In genomic region chr22:17971711-17972110, GRCh38 we compare ENCODE assay signal across 24 cellular contexts. TPM values are rescaled to one million over a fixed set of nuclear protein-coding genes. Genes with fewer than 3 reads are reported as not detected.
DNase-seq lines count a peak whose midpoint lies in the region; ATAC-seq and TF ChIP-seq lines count a peak whose summit lies in the region.
"Had no signal": no experiment of that assay in that cellular context is flagged by ENCODE, and none has a peak within 500 bp of the region (broad histone marks: within the 10 kb centered on the region; RNA-seq: fewer than 3 reads in every experiment).

No MANE protein-coding gene starts in this region.

- no peak overlapping the region for H3K4me3 Mint-ChIP-seq in activated T-cell treated with anti-CD3 and anti-CD28 coated beads, Interleukin-2, amount 50 U/mL, for 4 hours
- no peak overlapping the region for H3K4me3 Mint-ChIP-seq in activated T-cell treated with anti-CD3 and anti-CD28 coated beads, Interleukin-2, amount 50 U/mL, for 24 hours
- H3K4me3 Mint-ChIP-seq: activated naive CD4-positive, alpha-beta T cell treated with anti-CD3 and anti-CD28 coated beads, Interleukin-2, amount 10 ng/mL, durations not matched to agents 7 days and 5 days had no signal

- no peak overlapping the region for H3K4me3 ChIP-seq in SK-N-SH (ENCODE audit: low read depth in 2 of 2, low read length in 1 of 2)
- no peak overlapping the region for H3K4me3 ChIP-seq in body of pancreas
- no peak overlapping the region for H3K4me3 ChIP-seq in mesenchymal stem cell (ENCODE audit: insufficient read depth in 1 of 2, low read depth in 1 of 2, low read length in 2 of 2)
- no peak overlapping the region for H3K4me3 ChIP-seq in subcutaneous abdominal adipose tissue (ENCODE audit: low read depth in 1 of 5, low read length in 5 of 5)
- H3K4me3 ChIP-seq: dorsolateral prefrontal cortex, HAP-1, K562, skin epidermis, suprapubic skin had no signal

- no peaks in the 10 kb centered on the region for H3K79me1 ChIP-seq in mesenchymal stem cell (replicated peaks; ENCODE audit: low read length, poor library complexity, severe bottlenecking)

- no peak for TF ChIP-seq EP300 in SK-N-SH (IDR thresholded peaks at IDR 0.05; ENCODE audit: borderline replicate concordance in 1 of 2, low read depth in 1 of 2, low read length in 1 of 2)

- no peaks in the 10 kb centered on the region for H3K36me3 ChIP-seq in SK-N-SH (replicated peaks in 1 of 2; ENCODE audit: control insufficient read depth in 1 of 2, insufficient read depth in 2 of 2, low read length in 1 of 2)
- no peaks in the 10 kb centered on the region for H3K36me3 ChIP-seq in body of pancreas (replicated peaks in 1 of 2; ENCODE audit: insufficient read depth in 1 of 2, low read depth in 2 of 2)
- peaks cover 0 to 20% of the 10 kb centered on the region in 2 experiments for H3K36me3 ChIP-seq in mesenchymal stem cell (ENCODE audit: control insufficient read depth in 1 of 2, insufficient read depth in 2 of 2, low read depth in 1 of 2, low read length in 2 of 2)
- H3K36me3 ChIP-seq in subcutaneous abdominal adipose tissue (ENCODE audit: control insufficient read depth in 5 of 5, insufficient read depth in 5 of 5, low read length in 5 of 5) = peaks cover 0 to 10% (median 0%) of the 10 kb centered on the region in 5 donors
- H3K36me3 ChIP-seq: suprapubic skin had no signal

- H3K4ac ChIP-seq in mesenchymal stem cell (ENCODE audit: low read depth in 1 of 2, low read length in 2 of 2) = peak overlapping the region in 1 of 2 experiments; percentile 46

- peak overlapping the region; percentile 31 to 84; a peak in 3 of 4 replicates for H3K27ac ChIP-seq in SK-N-SH (ENCODE audit: low read depth in 2 of 2, low read length in 1 of 2)
- H3K27ac ChIP-seq in body of pancreas = peak overlapping the region in 3 of 4 donors; percentile 57 to 78 (median 75)
- H3K27ac ChIP-seq in mesenchymal stem cell (ENCODE audit: low read length, poor library complexity, severe bottlenecking) = peak overlapping the region; percentile 3
- peak overlapping the region; percentile 87 for H3K27ac ChIP-seq in subcutaneous abdominal adipose tissue (ENCODE audit: low read depth, low read length)
- H3K27ac ChIP-seq: 22Rv1, HL-60, suprapubic skin had no signal

- no peak overlapping the region for H2AFZ ChIP-seq in SK-N-SH (ENCODE audit: low read depth)
- H2AFZ ChIP-seq in mesenchymal stem cell (ENCODE audit: low read depth, low read length) = no peak overlapping the region

- H3K36me3 Mint-ChIP-seq in activated T-cell treated with anti-CD3 and anti-CD28 coated beads, Interleukin-2, amount 50 U/mL, for 4 hours (ENCODE audit: insufficient read depth) = peaks cover 10% of the 10 kb centered on the region
- peaks cover 13% of the 10 kb centered on the region for H3K36me3 Mint-ChIP-seq in activated T-cell treated with anti-CD3 and anti-CD28 coated beads, Interleukin-2, amount 50 U/mL, for 24 hours (ENCODE audit: low read depth)
- H3K36me3 Mint-ChIP-seq: activated naive CD4-positive, alpha-beta T cell treated with anti-CD3 and anti-CD28 coated beads, Interleukin-2, amount 10 ng/mL, durations not matched to agents 7 days and 5 days had no signal

- peak overlapping the region; percentile 60 for H4K91ac ChIP-seq in mesenchymal stem cell (ENCODE audit: low read length)

- 86% methylated on average over 7 of the region's 9 CpGs for WGBS in SK-N-SH (ENCODE audit: low lambda C conversion rate)
- 76 to 81% methylated on average over 8 to 9 of the region's 9 CpGs for WGBS in body of pancreas, 2 donors
- 85% methylated on average over 8 of the region's 9 CpGs for WGBS in mesenchymal stem cell

- H3F3A ChIP-seq in SK-N-SH (replicated peaks; ENCODE audit: insufficient read depth) = peaks cover 16% of the 10 kb centered on the region

- H3K27ac Mint-ChIP-seq in activated T-cell treated with anti-CD3 and anti-CD28 coated beads, Interleukin-2, amount 50 U/mL, for 24 hours = no peak overlapping the region

- intact Hi-C loops in body of pancreas (cut with DNase I) = no loop called here

- no peak for TF ChIP-seq POLR2A in body of pancreas (IDR thresholded peaks at IDR 0.05)

- no peaks in the 10 kb centered on the region for H3K9me3 ChIP-seq in SK-N-SH
- H3K9me3 ChIP-seq in body of pancreas = no peaks in the 10 kb centered on the region
- no peaks in the 10 kb centered on the region for H3K9me3 ChIP-seq in mesenchymal stem cell (ENCODE audit: control insufficient read depth, low read length)
- H3K9me3 ChIP-seq in subcutaneous abdominal adipose tissue (ENCODE audit: control insufficient read depth in 5 of 5, low read length in 5 of 5) = no peaks in the 10 kb centered on the region
- H3K9me3 ChIP-seq: HAP-1, suprapubic skin had no signal

- peak overlapping the region; percentile 7 for H2AK5ac ChIP-seq in mesenchymal stem cell (ENCODE audit: low read length, severe bottlenecking)

- peaks cover 22 to 26% of the 10 kb centered on the region in 2 experiments; a peak in 3 of 4 replicates for H3K4me1 ChIP-seq in SK-N-SH (ENCODE audit: control insufficient read depth in 1 of 2, insufficient read depth in 2 of 2, low read depth in 1 of 2, low read length in 1 of 2)
- H3K4me1 ChIP-seq in body of pancreas = peaks cover 40% of the 10 kb centered on the region
- peaks cover 42% of the 10 kb centered on the region for H3K4me1 ChIP-seq in mesenchymal stem cell (ENCODE audit: control insufficient read depth, insufficient read depth, low read depth, low read length)
- H3K4me1 ChIP-seq in subcutaneous abdominal adipose tissue (ENCODE audit: control insufficient read depth in 5 of 5, insufficient read depth in 5 of 5, low read length in 5 of 5) = peaks cover 14 to 71% (median 61%) of the 10 kb centered on the region in 5 donors

- H3K27me3 ChIP-seq in SK-N-SH (ENCODE audit: insufficient read depth) (no peaks in the 10 kb centered on the region), body of pancreas (no peaks in the 10 kb centered on the region), mesenchymal stem cell (ENCODE audit: control insufficient read depth in 1 of 2, insufficient read depth in 1 of 2, low read length in 2 of 2) (no peaks in the 10 kb centered on the region), subcutaneous abdominal adipose tissue (ENCODE audit: control insufficient read depth in 5 of 5, insufficient read depth in 4 of 5, low read length in 5 of 5) (no peaks in the 10 kb centered on the region)
- H3K27me3 ChIP-seq: dorsolateral prefrontal cortex, suprapubic skin had no signal

- no peak overlapping the region for H2BK15ac ChIP-seq in mesenchymal stem cell (ENCODE audit: low read depth, poor library complexity, severe bottlenecking)

- H4K8ac ChIP-seq in mesenchymal stem cell (ENCODE audit: low read length) = no peak overlapping the region

- no peak overlapping the region for H2BK5ac ChIP-seq in mesenchymal stem cell (ENCODE audit: low read depth, low read length, poor library complexity, severe bottlenecking)

- H3K79me2 ChIP-seq in SK-N-SH (ENCODE audit: insufficient read depth) = peaks cover 88% of the 10 kb centered on the region

- DNase-seq in SK-N-SH (no peak), body of pancreas (no peak), mesenchymal stem cell (no peak), SK-N-DZ (ENCODE audit: low spot score) (no peak)
- no peak for DNase-seq in activated T-cell treated with anti-CD3 and anti-CD28 coated beads, Interleukin-2, amount 50 U/mL, for 4 hours
- DNase-seq in activated T-cell treated with anti-CD3 and anti-CD28 coated beads, Interleukin-2, amount 50 U/mL, for 24 hours = no peak
- DNase-seq: activated CD4-positive, alpha-beta T cell treated with anti-CD3 and anti-CD28 coated beads, Interleukin-2, amount 50 U/mL, for 4 hours; activated naive CD4-positive, alpha-beta T cell treated with anti-CD3 and anti-CD28 coated beads, Interleukin-2, amount 10 ng/mL, durations not matched to agents 7 days and 5 days; activated T-cell treated with anti-CD3 and anti-CD28 coated beads for 4 hours; DMS79; dorsolateral prefrontal cortex; MV-4-11; NCI-H1930; NCI-H446; NK-92 treated with Interleukin-12 subunit alpha and Interleukin-12 subunit beta, amount 100 ng/mL, for 24 hours; stimulated activated CD4-positive, alpha-beta T cell treated with anti-CD3 and anti-CD28 coated beads, Interleukin-4, amount 100 ng/mL, for 24 hours had no signal

- peak overlapping the region in 1 of 2 experiments; percentile 27 for H3K14ac ChIP-seq in mesenchymal stem cell (ENCODE audit: low read length in 2 of 2)

- TF ChIP-seq CTCF in SK-N-SH (IDR thresholded peaks at IDR 0.05) = no peak
- no peak for TF ChIP-seq CTCF in body of pancreas (IDR thresholded peaks at IDR 0.05)

- CTCF ChIA-PET in SK-N-SH (lab: Yijun Ruan, JAX) = no interaction called here

- TF ChIP-seq RAD21 in SK-N-SH (IDR thresholded peaks at IDR 0.05; ENCODE audit: low read length) = no peak

- peaks cover 15% of the 10 kb centered on the region for H4K20me1 ChIP-seq in SK-N-SH (ENCODE audit: insufficient read depth)

- H3K4me2 ChIP-seq in SK-N-SH = 0 out of 2 replicates have a peak overlapping the region, but pooled peaks have one; percentile 62
- no peak overlapping the region for H3K4me2 ChIP-seq in mesenchymal stem cell (ENCODE audit: low read length, poor library complexity, severe bottlenecking)

- peak overlapping the region; percentile 1 to 6 for H3K18ac ChIP-seq in mesenchymal stem cell (ENCODE audit: low read depth in 1 of 2, low read length in 2 of 2)

- peak overlapping the region in 1 of 2 experiments; percentile 1 for H3K23ac ChIP-seq in mesenchymal stem cell (ENCODE audit: low read length in 2 of 2)

- H3K9ac ChIP-seq in SK-N-SH = no peak overlapping the region
- no peak overlapping the region for H3K9ac ChIP-seq in mesenchymal stem cell (ENCODE audit: low read length)
- peak overlapping the region in 1 of 5 donors; percentile 67 for H3K9ac ChIP-seq in subcutaneous abdominal adipose tissue (ENCODE audit: low read length in 5 of 5)

- peak overlapping the region; percentile 6 to 80 for H2BK12ac ChIP-seq in mesenchymal stem cell (ENCODE audit: low read length in 2 of 2)

- peaks cover 6% of the 10 kb centered on the region for H3K4me1 Mint-ChIP-seq in activated T-cell treated with anti-CD3 and anti-CD28 coated beads, Interleukin-2, amount 50 U/mL, for 4 hours (ENCODE audit: low read depth)
- peaks cover 24% of the 10 kb centered on the region for H3K4me1 Mint-ChIP-seq in activated T-cell treated with anti-CD3 and anti-CD28 coated beads, Interleukin-2, amount 50 U/mL, for 24 hours (ENCODE audit: low read depth)

- no peaks in the 10 kb centered on the region for H3K27me3 Mint-ChIP-seq in activated T-cell treated with anti-CD3 and anti-CD28 coated beads, Interleukin-2, amount 50 U/mL, for 4 hours (ENCODE audit: low read depth)
- H3K27me3 Mint-ChIP-seq in activated T-cell treated with anti-CD3 and anti-CD28 coated beads, Interleukin-2, amount 50 U/mL, for 24 hours = no peaks in the 10 kb centered on the region
- H3K27me3 Mint-ChIP-seq: activated naive CD4-positive, alpha-beta T cell treated with anti-CD3 and anti-CD28 coated beads, Interleukin-2, amount 10 ng/mL, durations not matched to agents 7 days and 5 days had no signal

- no peaks in the 10 kb centered on the region for H3K9me3 Mint-ChIP-seq in activated T-cell treated with anti-CD3 and anti-CD28 coated beads, Interleukin-2, amount 50 U/mL, for 4 hours
- H3K9me3 Mint-ChIP-seq in activated T-cell treated with anti-CD3 and anti-CD28 coated beads, Interleukin-2, amount 50 U/mL, for 24 hours = no peaks in the 10 kb centered on the region
- H3K9me3 Mint-ChIP-seq: activated naive CD4-positive, alpha-beta T cell treated with anti-CD3 and anti-CD28 coated beads, Interleukin-2, amount 10 ng/mL, durations not matched to agents 7 days and 5 days had no signal

- POLR2A ChIA-PET in SK-N-SH (lab: Yijun Ruan, JAX) = no interaction called here

- no peak overlapping the region for H2BK120ac ChIP-seq in mesenchymal stem cell (ENCODE audit: low read depth, low read length)

- no peaks in the 10 kb centered on the region for H3K9me2 ChIP-seq in SK-N-SH

- ATAC-seq in SK-N-SH treated with all-trans-retinoic acid at 6 μM for 48 hours (no peak), body of pancreas (no peak)
- ATAC-seq in activated T-cell treated with anti-CD3 and anti-CD28 coated beads, Interleukin-2, amount 50 U/mL, for 4 hours = no peak
- ATAC-seq: K562 had no signal

RNA-seq across cellular contexts. Expression of gene MICAL3, which starts 52.6 kb away (rescaled TPM):
- polyA plus RNA-seq in SK-N-SH (2012; rRNA removed) = 50.9 and 83.1 TPM in 2 replicates
- polyA plus RNA-seq in SK-N-SH (2012; cell fraction: cytosol; rRNA removed) = 35.5 and 39.3 TPM in 2 replicates
- 293 and 319 TPM in 2 replicates for polyA plus RNA-seq in SK-N-SH (2012; cell fraction: nucleus; rRNA removed)
- total RNA-seq in body of pancreas = 10 to 100 TPM; 33.6 to 34.0 TPM
- polyA plus RNA-seq in mesenchymal stem cell (2013, experiment 1 of 2) = 8.3 TPM
- polyA plus RNA-seq in mesenchymal stem cell (2013, experiment 2 of 2) = 6.7 TPM
- 10 to 100 TPM; 33.9 to 39.6 (median 35.1) TPM for total RNA-seq in activated T-cell treated with anti-CD3 and anti-CD28 coated beads, Interleukin-2, amount 50 U/mL, for 4 hours
- polyA plus RNA-seq in SK-N-DZ (2014; cell fraction: cytosol; rRNA removed) = 13.9 and 17.8 TPM in 2 replicates
- polyA plus RNA-seq in SK-N-DZ (2014; cell fraction: nucleus; rRNA removed) = 12.3 and 33.7 TPM in 2 replicates

Comparison
In these comparisons a context has a peak if more than half of its experiments do, and no peak if none do; other contexts are left out.
1. H3K27ac ChIP-seq: peak in every context shown above with its lines; median percentile 87 in subcutaneous abdominal adipose tissue; 75 in body of pancreas; 58 in SK-N-SH; 3 in mesenchymal stem cell.